Comparison of ENCODE assay signal across 9 cellular contexts in the genomic region with DNA sequence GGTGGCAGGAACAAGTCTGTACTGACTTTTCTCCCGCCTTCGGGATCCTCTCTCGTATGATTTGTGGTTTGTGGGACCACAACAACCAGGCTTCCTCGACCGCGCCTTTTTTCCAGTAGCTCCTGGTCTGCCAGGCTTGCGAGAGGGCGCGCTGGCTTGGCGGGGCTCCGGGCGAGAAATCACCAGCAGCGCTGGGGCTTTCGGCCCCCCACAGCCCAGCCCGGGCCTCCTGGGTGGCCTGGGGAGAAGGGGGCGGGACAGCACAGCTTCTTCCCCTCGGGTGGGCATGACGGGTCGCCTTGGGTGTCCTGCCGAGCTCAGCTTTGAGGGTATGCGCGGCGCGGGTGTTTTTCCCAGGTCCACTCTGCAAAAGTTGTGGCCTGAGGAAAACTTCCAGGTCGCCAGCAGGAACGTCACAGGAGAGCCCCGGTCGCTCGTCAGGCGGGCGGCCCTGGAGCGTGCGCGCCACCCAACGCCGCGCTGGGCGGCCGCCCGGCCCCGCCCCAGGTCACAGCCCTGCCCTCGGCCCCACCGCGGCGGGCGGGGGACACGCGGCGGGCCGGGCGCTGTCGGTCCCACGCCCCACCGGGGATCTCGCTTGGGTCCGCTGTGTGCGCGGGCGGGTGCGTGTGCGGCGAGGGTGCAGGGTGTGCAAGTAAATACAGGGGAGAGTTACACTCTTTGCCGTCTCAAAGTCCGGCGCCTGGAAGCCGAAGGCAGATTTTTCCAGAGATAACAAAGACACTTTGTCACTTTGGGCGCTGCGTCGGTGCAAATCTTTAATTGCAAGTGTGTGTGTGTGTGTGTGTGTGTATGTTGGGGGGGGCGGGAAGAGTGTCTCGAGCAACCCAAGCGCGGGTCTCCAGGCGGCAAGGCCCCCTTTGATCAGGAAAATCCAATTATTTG. TPM values are rescaled to one million over a fixed set of nuclear protein-coding genes. Genes with fewer than 3 reads are reported as not detected.
DNase-seq lines count a peak whose midpoint lies in the region; ATAC-seq and TF ChIP-seq lines count a peak whose summit lies in the region.
"Had no signal": no experiment of that assay in that cellular context is flagged by ENCODE, and none has a peak within 500 bp of the region (broad histone marks: within the 10 kb centered on the region; RNA-seq: fewer than 3 reads in every experiment).

No MANE protein-coding gene starts in this region.

- intact Hi-C loops in spleen (cut with DNase I; ENCODE audit: low total_unique reads) = no loop called here

- no peak overlapping the region for H3K27ac ChIP-seq in spleen

- H3K9me3 Mint-ChIP-seq in activated naive CD8-positive, alpha-beta T cell treated with anti-CD3 and anti-CD28 coated beads, Interleukin-2, amount 10 ng/mL, durations not matched to agents 7 days and 5 days = peaks cover 1% of the 10 kb centered on the region

- H3K4me1 Mint-ChIP-seq in activated naive CD8-positive, alpha-beta T cell treated with anti-CD3 and anti-CD28 coated beads, Interleukin-2, amount 10 ng/mL, durations not matched to agents 7 days and 5 days = peaks cover 24% of the 10 kb centered on the region

- no peaks in the 10 kb centered on the region for H3K36me3 ChIP-seq in spleen

- ATAC-seq in activated naive CD8-positive, alpha-beta T cell treated with anti-CD3 and anti-CD28 coated beads, Interleukin-2, amount 10 ng/mL, durations not matched to agents 7 days and 5 days (ENCODE audit: low read depth) = peak; percentile 23
- no peak for ATAC-seq in GM19395 (IDR thresholded peaks at IDR 0.05; ENCODE audit: unreplicated experiment)
- no peak for ATAC-seq in HG03280 (IDR thresholded peaks at IDR 0.05; ENCODE audit: unreplicated experiment)

- no peak for TF ChIP-seq CTCF in spleen (IDR thresholded peaks at IDR 0.05 in 8 of 11, conservative IDR thresholded peaks at IDR 0.05 in 3 of 11)

- peaks cover 81% of the 10 kb centered on the region for H3K27me3 Mint-ChIP-seq in activated naive CD8-positive, alpha-beta T cell treated with anti-CD3 and anti-CD28 coated beads, Interleukin-2, amount 10 ng/mL, durations not matched to agents 7 days and 5 days

- DNase-seq in EH (ENCODE audit: low read depth) (peak; percentile 4), LoVo (ENCODE audit: low spot score) (peak; percentile 63), spleen (no peak), medulla oblongata (ENCODE audit: extremely low spot score) (no peak)
- peak; percentile 52 for DNase-seq in activated naive CD8-positive, alpha-beta T cell treated with anti-CD3 and anti-CD28 coated beads, Interleukin-2, amount 10 ng/mL, durations not matched to agents 7 days and 5 days

- peak overlapping the region; percentile 38 for H3K4me3 ChIP-seq in iPS-18c (ENCODE audit: insufficient read depth, low read depth, low read length)
- H3K4me3 ChIP-seq in spleen = peak overlapping the region; percentile 44 to 72 (median 54)

- H3K4me1 ChIP-seq in spleen = peaks cover 27 to 65% (median 49%) of the 10 kb centered on the region in 6 donors

- WGBS in spleen, 5 donors = 1 to 7% (median 3%) methylated on average over 26 to 74 of the region's 74 CpGs

- H3K4me3 Mint-ChIP-seq in activated naive CD8-positive, alpha-beta T cell treated with anti-CD3 and anti-CD28 coated beads, Interleukin-2, amount 10 ng/mL, durations not matched to agents 7 days and 5 days = peak overlapping the region; percentile 78

- H3K9me3 ChIP-seq in iPS-18c (ENCODE audit: control insufficient read depth, insufficient read depth, low read length) (no peaks in the 10 kb centered on the region), spleen (no peaks in the 10 kb centered on the region)

- no peak overlapping the region for H3K27ac Mint-ChIP-seq in activated naive CD8-positive, alpha-beta T cell treated with anti-CD3 and anti-CD28 coated beads, Interleukin-2, amount 10 ng/mL, durations not matched to agents 7 days and 5 days

- POLR2A ChIA-PET in activated naive CD8-positive, alpha-beta T cell treated with anti-CD3 and anti-CD28 coated beads, Interleukin-2, amount 10 ng/mL, durations not matched to agents 7 days and 5 days (lab: Charles Lee) = interaction anchor here (0.6 kb wide), 1 partner anchor 1035 kb away, joined by 5 read pairs; no protein-coding TSS in a partner anchor

- H3K27me3 ChIP-seq in spleen (replicated peaks in 1 of 7) = peaks cover 4 to 100% (median 94%) of the 10 kb centered on the region in 7 donors

- no peaks in the 10 kb centered on the region for H3K36me3 Mint-ChIP-seq in activated naive CD8-positive, alpha-beta T cell treated with anti-CD3 and anti-CD28 coated beads, Interleukin-2, amount 10 ng/mL, durations not matched to agents 7 days and 5 days

- TF ChIP-seq POLR2A in spleen (IDR thresholded peaks at IDR 0.05) = no peak

RNA-seq across cellular contexts. Expression of gene SP5, which starts 0.7 kb away (rescaled TPM):
- total RNA-seq in activated naive CD8-positive, alpha-beta T cell treated with anti-CD3 and anti-CD28 coated beads, Interleukin-2, amount 10 ng/mL, durations not matched to agents 7 days and 5 days = not detected
- not detected for total RNA-seq in spleen
- under 1 TPM in 2 of 3 donors, not detected in 1; 0.06 to 0.20 TPM for polyA plus RNA-seq in spleen

RNA-seq across cellular contexts. Expression of gene ERICH2, which starts 55.8 kb away (rescaled TPM):
- total RNA-seq in activated naive CD8-positive, alpha-beta T cell treated with anti-CD3 and anti-CD28 coated beads, Interleukin-2, amount 10 ng/mL, durations not matched to agents 7 days and 5 days = not detected
- not detected for total RNA-seq in spleen
- under 1 TPM in 1 of 3 donors, not detected in 2; 0.14 TPM for polyA plus RNA-seq in spleen
- total RNA-seq: T-helper 1 cell treated with Interleukin-12 subunit alpha and Interleukin-12 subunit beta and Interleukin-4 antibody, amounts not matched to agents 30 ng/mL and 1 ng/mL, for 36 hours had no signal

Comparison
In these comparisons a context has a peak if more than half of its experiments do, and no peak if none do; other contexts are left out.
1. DNase-seq: peak in EH (single experiment), LoVo (single experiment) and activated naive CD8-positive, alpha-beta T cell treated with anti-CD3 and anti-CD28 coated beads, Interleukin-2, amount 10 ng/mL, durations not matched to agents 7 days and 5 days (single experiment); none in spleen (single experiment) and medulla oblongata (single experiment).